Comparison of ENCODE assay signal across 1 cellular context in genomic region chr19:38224014-38224862, GRCh38.
A peak's percentile ranks its signal among the peaks of the same experiment; 100 is the strongest.
TF ChIP-seq lines count a peak whose summit lies in the region.

TSS of gene DPF1 (minus strand) at chr19:38224222. CDS start at chr19:38224142, 80 bp downstream.

TF ChIP-seq in GM12878, 131 proteins besides CTCF, POLR2A, EP300 and RAD21 (continued from another document and continues in another):
- TF ChIP-seq ATF3 (IDR thresholded peaks at IDR 0.05; ENCODE audit: borderline replicate concordance, extremely low read depth, low read depth, low read length): 0 out of 2 replicates have a peak, but pooled peaks have one; percentile 24
- TF ChIP-seq ZSCAN29 (IDR thresholded peaks at IDR 0.05): peak; percentile 64; the same call in 1 of the 2 replicates
- peak; percentile 66 for TF ChIP-seq BACH1 (IDR thresholded peaks at IDR 0.05; ENCODE audit: borderline replicate concordance)
- TF ChIP-seq RFX5 (IDR thresholded peaks at IDR 0.05; ENCODE audit: low read depth, low read length): no peak
- TF ChIP-seq NR2F1 (conservative IDR thresholded peaks at IDR 0.05): 0 out of 2 replicates have a peak, but pooled peaks have one; percentile 39
- peak; percentile 77 for TF ChIP-seq CREB1 (IDR thresholded peaks at IDR 0.05; ENCODE audit: low read depth)
- peak; percentile 67 for TF ChIP-seq PBX3 (IDR thresholded peaks at IDR 0.05; ENCODE audit: insufficient replicate concordance, low read depth, low read length)
- TF ChIP-seq ETV6 (conservative IDR thresholded peaks at IDR 0.05 in 1 of 2, IDR thresholded peaks at IDR 0.05 in 1 of 2; ENCODE audit: borderline replicate concordance in 1 of 2, low read depth in 1 of 2): 0 out of 4 replicates have a peak, but pooled peaks of 1 of the 2 experiments have one; percentile 8
- TF ChIP-seq MYC (IDR thresholded peaks at IDR 0.05; ENCODE audit: insufficient read depth, insufficient read length, insufficient replicate concordance, low read length, severe bottlenecking): peak; percentile 27
- TF ChIP-seq KAT2A (conservative IDR thresholded peaks at IDR 0.05; ENCODE audit: control insufficient read depth, low read depth, low read length): no peak
- peak; percentile 42 for TF ChIP-seq MTA2 (IDR thresholded peaks at IDR 0.05; ENCODE audit: low read depth)
- TF ChIP-seq BCL11A (IDR thresholded peaks at IDR 0.05; ENCODE audit: low read depth, low read length): peak; percentile 29; the same call in 1 of the 2 replicates
- peak; percentile 92 for TF ChIP-seq TCF3 (IDR thresholded peaks at IDR 0.05; ENCODE audit: borderline replicate concordance, insufficient read depth, low read depth, low read length)
- peak; percentile 82 for TF ChIP-seq SIX5 (IDR thresholded peaks at IDR 0.05; ENCODE audit: low read depth, low read length, severe bottlenecking)
- no peak for TF ChIP-seq NFXL1 (IDR thresholded peaks at IDR 0.05; ENCODE audit: borderline replicate concordance)
- TF ChIP-seq LARP7 (IDR thresholded peaks at IDR 0.05): peak; percentile 79
- no peak; a peak in 1 of 4 replicates for TF ChIP-seq IKZF2 (IDR thresholded peaks at IDR 0.05)
- 0 out of 2 replicates have a peak, but pooled peaks have one; percentile 20 for TF ChIP-seq MEF2A (IDR thresholded peaks at IDR 0.05; ENCODE audit: insufficient read depth, low read depth, low read length)
- TF ChIP-seq WRNIP1 (IDR thresholded peaks at IDR 0.05; ENCODE audit: borderline replicate concordance, low read depth, low read length): no peak
- TF ChIP-seq NR2C1 (IDR thresholded peaks at IDR 0.05): no peak
- TF ChIP-seq PKNOX1 (IDR thresholded peaks at IDR 0.05): peak; percentile 89
- TF ChIP-seq ZNF687 (IDR thresholded peaks at IDR 0.05): no peak
- TF ChIP-seq MLLT1 (IDR thresholded peaks at IDR 0.05): no peak
- TF ChIP-seq JUND (IDR thresholded peaks at IDR 0.05; ENCODE audit: low read depth, low read length): no peak
- peak; percentile 85 for TF ChIP-seq YY1 (IDR thresholded peaks at IDR 0.05; ENCODE audit: low read depth, low read length)
- TF ChIP-seq IKZF1 (conservative IDR thresholded peaks at IDR 0.05): peak; percentile 84
- no peak for TF ChIP-seq SMC3 (IDR thresholded peaks at IDR 0.05; ENCODE audit: borderline replicate concordance, low read length)
- TF ChIP-seq SIN3A (IDR thresholded peaks at IDR 0.05; ENCODE audit: low read depth, low read length): no peak
- TF ChIP-seq SPI1 (IDR thresholded peaks at IDR 0.05; ENCODE audit: borderline replicate concordance, insufficient read depth, low read depth, low read length): no peak
- no peak for TF ChIP-seq NFIC (IDR thresholded peaks at IDR 0.05; ENCODE audit: low read depth, low read length)
- peak; percentile 89 for TF ChIP-seq TCF12 (IDR thresholded peaks at IDR 0.05; ENCODE audit: low read depth, low read length)
- peak; percentile 67; the same call in 1 of the 2 replicates for TF ChIP-seq TARDBP (IDR thresholded peaks at IDR 0.05; ENCODE audit: borderline replicate concordance)
- TF ChIP-seq BCL3 (IDR thresholded peaks at IDR 0.05; ENCODE audit: borderline replicate concordance, insufficient read depth, low read depth, low read length, poor library complexity, severe bottlenecking): no peak
- no peak for TF ChIP-seq TCF7 (IDR thresholded peaks at IDR 0.05; ENCODE audit: borderline replicate concordance)
- TF ChIP-seq SREBF1 (IDR thresholded peaks at IDR 0.05; ENCODE audit: low read length): no peak
- TF ChIP-seq CHD2 (IDR thresholded peaks at IDR 0.05; ENCODE audit: borderline replicate concordance, low read depth, low read length): peak; percentile 76
- TF ChIP-seq USF1 (IDR thresholded peaks at IDR 0.05; ENCODE audit: borderline replicate concordance, extremely low read length, insufficient read depth, low read depth, low read length): peak; percentile 65
- TF ChIP-seq E2F4 (IDR thresholded peaks at IDR 0.05; ENCODE audit: low read depth, low read length): no peak
- TF ChIP-seq GATAD2B (conservative IDR thresholded peaks at IDR 0.05; ENCODE audit: low read depth): peak; percentile 76
- 0 out of 2 replicates have a peak, but pooled peaks have one; percentile 29 for TF ChIP-seq NKRF (conservative IDR thresholded peaks at IDR 0.05)
- TF ChIP-seq TAF1 (IDR thresholded peaks at IDR 0.05; ENCODE audit: borderline replicate concordance, low read depth, low read length): no peak
- no peak for TF ChIP-seq SKIL (IDR thresholded peaks at IDR 0.05; ENCODE audit: low read depth, poor library complexity, severe bottlenecking)
- peak; percentile 86 for TF ChIP-seq DPF2 (IDR thresholded peaks at IDR 0.05)
- TF ChIP-seq CREM (IDR thresholded peaks at IDR 0.05; ENCODE audit: low read depth): peak; percentile 72; the same call in 1 of the 2 replicates
- peak; percentile 81 for TF ChIP-seq RUNX3 (IDR thresholded peaks at IDR 0.05; ENCODE audit: low read length)
- no peak for TF ChIP-seq STAT3 (IDR thresholded peaks at IDR 0.05; ENCODE audit: low read depth, low read length)
